15 cellular contexts compared by ENCODE assay signal in genomic region chr16:27425961-27426360, GRCh38. TPM values are rescaled to one million over a fixed set of nuclear protein-coding genes. Genes with fewer than 3 reads are reported as not detected.
A peak's percentile ranks its signal among the peaks of the same experiment; 100 is the strongest.
DNase-seq lines count a peak whose midpoint lies in the region; ATAC-seq and TF ChIP-seq lines count a peak whose summit lies in the region.
"Had no signal": no experiment of that assay in that cellular context is flagged by ENCODE, and none has a peak within 500 bp of the region (broad histone marks: within the 10 kb centered on the region; RNA-seq: fewer than 3 reads in every experiment).

No MANE protein-coding gene starts in this region.

- peaks cover 59% of the 10 kb centered on the region for H3K36me3 Mint-ChIP-seq in T-helper 1 cell treated with Interleukin-12 subunit alpha and Interleukin-12 subunit beta and Interleukin-4 antibody, amounts not matched to agents 30 μg/mL and 1 μg/mL, for 36 hours (ENCODE audit: low read depth)
- peaks cover 73% of the 10 kb centered on the region for H3K36me3 Mint-ChIP-seq in activated CD8-positive, alpha-beta T cell treated with anti-CD3 and anti-CD28 coated beads, Interleukin-2, amount 10 ng/mL, durations not matched to agents 7 days and 5 days (ENCODE audit: low read depth)

- H3K27ac Mint-ChIP-seq in T-helper 1 cell treated with Interleukin-12 subunit alpha and Interleukin-12 subunit beta and Interleukin-4 antibody, amounts not matched to agents 30 μg/mL and 1 μg/mL, for 36 hours: peak overlapping the region; percentile 88
- H3K27ac Mint-ChIP-seq in activated CD8-positive, alpha-beta T cell treated with anti-CD3 and anti-CD28 coated beads, Interleukin-2, amount 10 ng/mL, durations not matched to agents 7 days and 5 days: peak overlapping the region; percentile 87

- peaks cover 53% of the 10 kb centered on the region for H3K4me1 Mint-ChIP-seq in T-helper 1 cell treated with Interleukin-12 subunit alpha and Interleukin-12 subunit beta and Interleukin-4 antibody, amounts not matched to agents 30 μg/mL and 1 μg/mL, for 36 hours (ENCODE audit: low read depth)
- peaks cover 70% of the 10 kb centered on the region for H3K4me1 Mint-ChIP-seq in activated CD8-positive, alpha-beta T cell treated with anti-CD3 and anti-CD28 coated beads, Interleukin-2, amount 10 ng/mL, durations not matched to agents 7 days and 5 days (ENCODE audit: low read depth)

- in situ Hi-C loops in GM13976 (cut with MboI; ENCODE audit: low sequenced_read_pairs, unreplicated experiment): no loop called here

- H3K27me3 Mint-ChIP-seq in T-helper 1 cell treated with Interleukin-12 subunit alpha and Interleukin-12 subunit beta and Interleukin-4 antibody, amounts not matched to agents 30 μg/mL and 1 μg/mL, for 36 hours (ENCODE audit: low read depth): no peaks in the 10 kb centered on the region
- H3K27me3 Mint-ChIP-seq in activated CD8-positive, alpha-beta T cell treated with anti-CD3 and anti-CD28 coated beads, Interleukin-2, amount 10 ng/mL, durations not matched to agents 7 days and 5 days (ENCODE audit: low read depth): no peaks in the 10 kb centered on the region

- POLR2A ChIA-PET in activated CD8-positive, alpha-beta T cell treated with anti-CD3 and anti-CD28 coated beads, Interleukin-2, amount 10 ng/mL, durations not matched to agents 7 days and 5 days (lab: Charles Lee): interaction anchor here (0.7 to 1.6 kb wide), 4 partner anchors 19 to 25 kb away, joined by 3 to 10 read pairs (median 3); no protein-coding TSS in a partner anchor

- no peaks in the 10 kb centered on the region for H3K27me3 ChIP-seq in GM06990 (replicated peaks; ENCODE audit: control insufficient read depth, insufficient read depth, low read length)
- H3K27me3 ChIP-seq: ovary, upper lobe of left lung had no signal

- CTCF ChIA-PET in activated CD8-positive, alpha-beta T cell treated with anti-CD3 and anti-CD28 coated beads, Interleukin-2, amount 10 ng/mL, durations not matched to agents 7 days and 5 days (lab: Charles Lee): interaction anchor here (3.4 kb wide), 1 partner anchor 19 kb away, joined by 10 read pairs; no protein-coding TSS in a partner anchor

- H3K4me3 ChIP-seq in GM06990 (replicated peaks; ENCODE audit: low read depth, low read length): peak overlapping the region; percentile 33
- H3K4me3 ChIP-seq: left ventricle myocardium inferior, ovary, upper lobe of left lung had no signal

- no peak for DNase-seq in T-helper 1 cell
- no peak for DNase-seq in GM06990 (ENCODE audit: extremely low read depth, insufficient read length)
- no peak for DNase-seq in activated CD8-positive, alpha-beta T cell treated with anti-CD3 and anti-CD28 coated beads, Interleukin-2, amount 10 ng/mL, durations not matched to agents 7 days and 5 days
- peak; percentile 18 for DNase-seq in left lobe of liver (ENCODE audit: low spot score)
- DNase-seq in GM13976 (ENCODE audit: low spot score): no peak
- DNase-seq in NOMO-1 treated with dmso at 0.1 percent for 144 hours (lab: John Stamatoyannopoulos, UW; ENCODE audit: unreplicated experiment): no peak
- no peak for DNase-seq in NCI-H2081 treated with DMSO at 0.1 percent for 48 hours (lab: John Stamatoyannopoulos, UW)
- DNase-seq: erythroblast, left ventricle myocardium inferior, NCI-H1417 had no signal

- H3K9me3 Mint-ChIP-seq in T-helper 1 cell treated with Interleukin-12 subunit alpha and Interleukin-12 subunit beta and Interleukin-4 antibody, amounts not matched to agents 30 μg/mL and 1 μg/mL, for 36 hours: peaks cover 25% of the 10 kb centered on the region
- H3K9me3 Mint-ChIP-seq in activated CD8-positive, alpha-beta T cell treated with anti-CD3 and anti-CD28 coated beads, Interleukin-2, amount 10 ng/mL, durations not matched to agents 7 days and 5 days (ENCODE audit: insufficient read depth): peaks cover 22% of the 10 kb centered on the region

- TF ChIP-seq CTCF in GM06990 (IDR thresholded peaks at IDR 0.05; ENCODE audit: insufficient read depth, low read length, poor library complexity, severe bottlenecking) (no peak), GM13976 (IDR thresholded peaks at IDR 0.05; ENCODE audit: borderline replicate concordance, control extremely low read depth, extremely low read depth, insufficient read depth, missing control alignments) (no peak)

- peak; percentile 13 for ATAC-seq in activated CD8-positive, alpha-beta T cell treated with anti-CD3 and anti-CD28 coated beads, Interleukin-2, amount 10 ng/mL, durations not matched to agents 7 days and 5 days
- no peak for ATAC-seq in left lobe of liver
- ATAC-seq: Right ventricle myocardium inferior had no signal

- H3K36me3 ChIP-seq in GM06990 (ENCODE audit: control insufficient read depth, insufficient read depth, low read length): peaks cover 17% of the 10 kb centered on the region
- H3K36me3 ChIP-seq: left ventricle myocardium inferior, ovary, upper lobe of left lung had no signal

- peak overlapping the region; percentile 0 for H3K4me3 Mint-ChIP-seq in T-helper 1 cell treated with Interleukin-12 subunit alpha and Interleukin-12 subunit beta and Interleukin-4 antibody, amounts not matched to agents 30 μg/mL and 1 μg/mL, for 36 hours
- H3K4me3 Mint-ChIP-seq in activated CD8-positive, alpha-beta T cell treated with anti-CD3 and anti-CD28 coated beads, Interleukin-2, amount 10 ng/mL, durations not matched to agents 7 days and 5 days: no peak overlapping the region

RNA-seq across cellular contexts. Expression of gene IL21R, which starts 24.0 kb away (rescaled TPM):
- total RNA-seq in activated CD8-positive, alpha-beta T cell treated with anti-CD3 and anti-CD28 coated beads, Interleukin-2, amount 10 ng/mL, durations not matched to agents 7 days and 5 days: 10 to 100 TPM; 23.5 to 24.2 TPM
- total RNA-seq in left lobe of liver: 0.33 TPM
- total RNA-seq: Daoy had no signal

Comparison
In these comparisons a context has a peak if more than half of its experiments do, and no peak if none do; other contexts are left out.
1. RNA of gene IL21R, which starts 24.0 kb away (total RNA-seq): 23.5 to 24.2 TPM in activated CD8-positive, alpha-beta T cell treated with anti-CD3 and anti-CD28 coated beads, Interleukin-2, amount 10 ng/mL, durations not matched to agents 7 days and 5 days; 0.33 TPM in left lobe of liver (single experiment); every median in the first group is over 10 times any median in the second.